ENCODE assay signal across 15 cellular contexts in genomic region chr16:22308824-22309520, GRCh38. TPM values are rescaled to one million over a fixed set of nuclear protein-coding genes. Genes with fewer than 3 reads are reported as not detected.
DNase-seq lines count a peak whose midpoint lies in the region; ATAC-seq and TF ChIP-seq lines count a peak whose summit lies in the region.
"Had no signal": no experiment of that assay in that cellular context is flagged by ENCODE, and none has a peak within 500 bp of the region (broad histone marks: within the 10 kb centered on the region; RNA-seq: fewer than 3 reads in every experiment).

No MANE protein-coding gene starts in this region.

- H3K9me3 Mint-ChIP-seq in CD14-positive monocyte, result no peaks in the 10 kb centered on the region
- H3K9me3 Mint-ChIP-seq in dendritic cell treated with granulocyte-macrophage colony-stimulating factor and Interleukin-4, amounts not matched to agents 40 ng/mL and 50 ng/mL, for 4 days, result no peaks in the 10 kb centered on the region
- H3K9me3 Mint-ChIP-seq: CD8-positive, alpha-beta T cell; HFFc6 had no signal

- H4K20me1 ChIP-seq in osteoblast (ENCODE audit: insufficient read depth, low read length), result peaks cover 7% of the 10 kb centered on the region

- no peaks in the 10 kb centered on the region for H3K4me1 ChIP-seq in osteoblast (ENCODE audit: insufficient read depth, low read length)
- H3K4me1 ChIP-seq: Caco-2, HAP-1 had no signal

- no peak overlapping the region for H3K4me3 ChIP-seq in osteoblast (ENCODE audit: insufficient read depth, low read length)
- H3K4me3 ChIP-seq: HAP-1 had no signal

- intact Hi-C loops in CD14-positive monocyte (cut with micrococcal nuclease) (no loop called here), cardiac septum (cut with DNase I) (no loop called here)
- intact Hi-C loops in dendritic cell treated with granulocyte-macrophage colony-stimulating factor and Interleukin-4, amounts not matched to agents 40 ng/mL and 50 ng/mL, for 4 days (cut with micrococcal nuclease), result no loop called here

- H3K27me3 ChIP-seq in osteoblast (ENCODE audit: insufficient read depth, low read length), result no peaks in the 10 kb centered on the region

- H3K4me2 ChIP-seq in osteoblast (ENCODE audit: insufficient read depth, low read length), result no peak overlapping the region

- no peak overlapping the region for H3K4me3 Mint-ChIP-seq in CD14-positive monocyte
- peak overlapping the region; percentile 19 for H3K4me3 Mint-ChIP-seq in T-helper 17 cell
- no peak overlapping the region for H3K4me3 Mint-ChIP-seq in dendritic cell treated with granulocyte-macrophage colony-stimulating factor and Interleukin-4, amounts not matched to agents 40 ng/mL and 50 ng/mL, for 4 days
- H3K4me3 Mint-ChIP-seq: CD8-positive, alpha-beta T cell; HFFc6 had no signal

- TF ChIP-seq CTCF in CD14-positive monocyte (IDR thresholded peaks at IDR 0.05) (no peak), osteoblast (IDR thresholded peaks at IDR 0.05; ENCODE audit: extremely low read depth, low read depth, low read length) (no peak)

- peaks cover 7% of the 10 kb centered on the region for H3K79me2 ChIP-seq in osteoblast (ENCODE audit: insufficient read depth, low read length)

- H3K4me1 Mint-ChIP-seq in CD14-positive monocyte, result no peaks in the 10 kb centered on the region
- peaks cover 10% of the 10 kb centered on the region for H3K4me1 Mint-ChIP-seq in T-helper 17 cell
- no peaks in the 10 kb centered on the region for H3K4me1 Mint-ChIP-seq in dendritic cell treated with granulocyte-macrophage colony-stimulating factor and Interleukin-4, amounts not matched to agents 40 ng/mL and 50 ng/mL, for 4 days (ENCODE audit: low read depth)

- ATAC-seq in T-helper 17 cell, result peak; percentile 3
- ATAC-seq: CD8-positive, alpha-beta T cell had no signal

- peak overlapping the region in 1 of 7 donors; percentile 65 for H3K27ac Mint-ChIP-seq in CD14-positive monocyte
- H3K27ac Mint-ChIP-seq in T-helper 17 cell, result peak overlapping the region; percentile 84
- peak overlapping the region; percentile 18 for H3K27ac Mint-ChIP-seq in dendritic cell treated with granulocyte-macrophage colony-stimulating factor and Interleukin-4, amounts not matched to agents 40 ng/mL and 50 ng/mL, for 4 days

- DNase-seq in CD14-positive monocyte (ENCODE audit: low spot score), result peak; percentile 38
- DNase-seq in T-helper 17 cell, result no peak
- peak; percentile 58 for DNase-seq in osteoblast (ENCODE audit: insufficient read length, low spot score, missing footprints)
- no peak for DNase-seq in cardiac septum (ENCODE audit: low spot score)
- no peak for DNase-seq in OCI-M1 (lab: John Stamatoyannopoulos, UW)
- DNase-seq: C1 segment of cervical spinal cord; Caco-2; CD4-positive, CD25-positive, alpha-beta regulatory T cell; CD8-positive, alpha-beta T cell; DMS153; DND-41; GOT3; HFFc6 had no signal

- no peak overlapping the region for H3K27ac ChIP-seq in osteoblast (ENCODE audit: low read depth, low read length)

- peaks cover 76 to 93% of the 10 kb centered on the region in 2 donors for H3K36me3 Mint-ChIP-seq in CD14-positive monocyte
- peaks cover 12% of the 10 kb centered on the region for H3K36me3 Mint-ChIP-seq in T-helper 17 cell (ENCODE audit: low read depth)
- H3K36me3 Mint-ChIP-seq in dendritic cell treated with granulocyte-macrophage colony-stimulating factor and Interleukin-4, amounts not matched to agents 40 ng/mL and 50 ng/mL, for 4 days (ENCODE audit: low read depth), result peaks cover 92% of the 10 kb centered on the region

- no peak overlapping the region for H2AFZ ChIP-seq in osteoblast (ENCODE audit: low read length)

- H3K27me3 Mint-ChIP-seq in CD14-positive monocyte (ENCODE audit: low read depth in 3 of 3) (no peaks in the 10 kb centered on the region), T-helper 17 cell (no peaks in the 10 kb centered on the region)
- no peaks in the 10 kb centered on the region for H3K27me3 Mint-ChIP-seq in dendritic cell treated with granulocyte-macrophage colony-stimulating factor and Interleukin-4, amounts not matched to agents 40 ng/mL and 50 ng/mL, for 4 days
- H3K27me3 Mint-ChIP-seq: CD4-positive, CD25-positive, alpha-beta regulatory T cell had no signal

- H3K9me3 ChIP-seq in T-helper 17 cell (ENCODE audit: control insufficient read depth, low read length, poor library complexity, severe bottlenecking), result no peaks in the 10 kb centered on the region
- H3K9me3 ChIP-seq in osteoblast (ENCODE audit: low read depth, low read length), result no peaks in the 10 kb centered on the region
- H3K9me3 ChIP-seq: Caco-2, HAP-1 had no signal

- H3K36me3 ChIP-seq in osteoblast (ENCODE audit: insufficient read depth, low read length), result peaks cover 32% of the 10 kb centered on the region

RNA-seq across cellular contexts. Expression of gene POLR3E, which starts 11.8 kb away (rescaled TPM):
- 1 to 10 TPM; 4.1 to 5.7 TPM for polyA plus RNA-seq in CD14-positive monocyte
- total RNA-seq in T-helper 17 cell (100 to 1,000 TPM; 159 to 219 TPM), osteoblast (19.2 and 19.4 TPM in 2 replicates), cardiac septum (32.7 TPM)

Comparison
In these comparisons a context has a peak if more than half of its experiments do, and no peak if none do; other contexts are left out.
1. DNase-seq: peak in CD14-positive monocyte (single experiment) and osteoblast (single experiment); none in T-helper 17 cell (0 of 3), cardiac septum (single experiment) and OCI-M1 (single experiment).